ENCODE assay signal across 1 cellular context in genomic region chr13:26052136-26052736, GRCh38.
TF ChIP-seq lines count a peak whose summit lies in the region.

No MANE protein-coding gene starts in this region.

TF ChIP-seq in HEK293, 187 proteins besides CTCF, POLR2A, EP300 and RAD21 (continued from another document):
- TF ChIP-seq PRDM10 (tag by site-specific recombination; IDR thresholded peaks at IDR 0.05) (0 out of 2 replicates have a peak, but pooled peaks have one; percentile 33), ZNF600 (tag by site-specific recombination; IDR thresholded peaks at IDR 0.05) (no peak), ZNF561 (tag by site-specific recombination; IDR thresholded peaks at IDR 0.05; ENCODE audit: borderline replicate concordance) (0 out of 2 replicates have a peak, but pooled peaks have one; percentile 10), ZNF677 (tag by site-specific recombination; IDR thresholded peaks at IDR 0.05) (no peak), ZNF148 (tag by site-specific recombination; IDR thresholded peaks at IDR 0.05; ENCODE audit: borderline replicate concordance) (no peak), ZNF513 (tag by site-specific recombination; IDR thresholded peaks at IDR 0.05) (no peak), ZNF514 (tag by site-specific recombination; IDR thresholded peaks at IDR 0.05) (no peak), PATZ1 (tag by site-specific recombination; IDR thresholded peaks at IDR 0.05) (peak; percentile 81), ZNF610 (tag by site-specific recombination; IDR thresholded peaks at IDR 0.05; ENCODE audit: borderline replicate concordance) (no peak)
TF ChIP-seq in HEK293: peak in this region for 7.
